In the genomic region with DNA sequence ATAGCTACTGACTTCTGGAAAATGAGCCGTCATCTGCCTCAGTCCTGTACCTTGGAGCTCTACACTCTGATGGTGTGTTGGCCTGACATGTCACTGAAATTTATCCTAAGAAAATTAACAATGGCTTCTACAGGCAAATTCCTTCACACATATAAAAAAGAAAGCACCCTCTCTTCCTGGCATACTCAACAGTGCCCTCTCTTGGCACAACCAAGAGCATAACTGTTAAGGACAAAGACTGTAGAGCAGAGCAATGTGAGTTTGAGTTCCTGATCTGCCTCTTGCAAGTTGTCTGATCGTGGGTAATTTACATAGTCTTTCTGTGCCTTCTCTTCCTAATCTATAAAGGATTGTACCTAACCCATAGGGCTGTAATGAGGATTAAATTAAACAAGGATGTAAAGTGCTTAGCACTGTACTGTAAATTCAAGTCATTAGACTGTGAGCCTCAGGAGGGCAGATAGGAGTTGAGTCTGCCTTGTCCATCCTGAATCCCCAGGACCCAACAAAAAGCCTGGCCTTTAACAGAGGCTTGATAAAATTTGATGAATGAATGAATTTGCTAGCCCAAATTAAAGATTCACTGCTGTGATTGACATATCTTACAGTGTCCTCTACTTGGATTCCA, we compare ENCODE assay signal across 9 cellular contexts.
DNase-seq lines count a peak whose midpoint lies in the region; ATAC-seq and TF ChIP-seq lines count a peak whose summit lies in the region.
"Had no signal": no experiment of that assay in that cellular context is flagged by ENCODE, and none has a peak within 500 bp of the region (broad histone marks: within the 10 kb centered on the region; RNA-seq: fewer than 3 reads in every experiment).

No MANE protein-coding gene starts in this region.

- no peak overlapping the region for H3K27ac ChIP-seq in CD4-positive, alpha-beta memory T cell (ENCODE audit: low read depth, low read length)
- H3K27ac ChIP-seq in HL-60 (replicated peaks) (0 out of 2 replicates have a peak overlapping the region, but pooled peaks have one; percentile 3), gastrocnemius medialis (no peak overlapping the region)

- H3K27ac Mint-ChIP-seq in CD4-positive, alpha-beta memory T cell: no peak overlapping the region
- H3K27ac Mint-ChIP-seq in activated CD4-positive, alpha-beta T cell treated with anti-CD3 and anti-CD28 coated beads, Interleukin-2, amount 10 ng/mL, durations not matched to agents 24 days and 14 days: no peak overlapping the region
- H3K27ac Mint-ChIP-seq: activated naive CD4-positive, alpha-beta T cell treated with anti-CD3 and anti-CD28 coated beads, Interleukin-2, amount 50 U/mL, for 24 hours had no signal

- H3K27me3 Mint-ChIP-seq in CD4-positive, alpha-beta memory T cell: peaks cover 23 to 32% of the 10 kb centered on the region in 2 donors
- peaks cover 44% of the 10 kb centered on the region for H3K27me3 Mint-ChIP-seq in activated CD4-positive, alpha-beta T cell treated with anti-CD3 and anti-CD28 coated beads, Interleukin-2, amount 10 ng/mL, durations not matched to agents 24 days and 14 days

- TF ChIP-seq POLR2A in gastrocnemius medialis (IDR thresholded peaks at IDR 0.05): no peak

- no peak overlapping the region for H3K4me3 ChIP-seq in CD4-positive, alpha-beta memory T cell (ENCODE audit: low read length in 2 of 2)
- H3K4me3 ChIP-seq in HL-60 (replicated peaks; ENCODE audit: insufficient read depth, low read length): no peak overlapping the region
- H3K4me3 ChIP-seq in gastrocnemius medialis: no peak overlapping the region

- CTCF ChIA-PET in CD4-positive, alpha-beta memory T cell (lab: Charles Lee; ENCODE audit: partially characterized antibody): interaction anchor here (1.0 to 2.9 kb wide), 5 partner anchors 10 to 460 kb away, joined by 3 to 11 read pairs (median 4); no protein-coding TSS in a partner anchor

- POLR2A ChIA-PET in CD4-positive, alpha-beta memory T cell (lab: Charles Lee; ENCODE audit: partially characterized antibody): no interaction called here

- peak; percentile 23 to 46 (median 33) for DNase-seq in CD4-positive, alpha-beta memory T cell
- DNase-seq in HL-60 (ENCODE audit: low read depth in 1 of 2, low spot score in 1 of 2): peak; percentile 38 to 78
- peak; percentile 83 for DNase-seq in activated CD4-positive, alpha-beta T cell treated with anti-CD3 and anti-CD28 coated beads, Interleukin-2, amount 10 ng/mL, durations not matched to agents 24 days and 14 days
- peak; percentile 9 for DNase-seq in iris pigment epithelial cell (ENCODE audit: low read depth)
- DNase-seq in T-helper 9 cell: no peak
- no peak for DNase-seq in gastrocnemius medialis
- no peak for DNase-seq in DMS153 (lab: John Stamatoyannopoulos, UW)

- H3K36me3 Mint-ChIP-seq in CD4-positive, alpha-beta memory T cell: no peaks in the 10 kb centered on the region
- H3K36me3 Mint-ChIP-seq in activated CD4-positive, alpha-beta T cell treated with anti-CD3 and anti-CD28 coated beads, Interleukin-2, amount 10 ng/mL, durations not matched to agents 24 days and 14 days (ENCODE audit: low read depth): no peaks in the 10 kb centered on the region

- H3K4me3 Mint-ChIP-seq in CD4-positive, alpha-beta memory T cell: no peak overlapping the region
- no peak overlapping the region for H3K4me3 Mint-ChIP-seq in activated CD4-positive, alpha-beta T cell treated with anti-CD3 and anti-CD28 coated beads, Interleukin-2, amount 10 ng/mL, durations not matched to agents 24 days and 14 days
- H3K4me3 Mint-ChIP-seq: activated naive CD4-positive, alpha-beta T cell treated with anti-CD3 and anti-CD28 coated beads, Interleukin-2, amount 50 U/mL, for 24 hours had no signal

- no peaks in the 10 kb centered on the region for H3K4me1 ChIP-seq in CD4-positive, alpha-beta memory T cell (ENCODE audit: insufficient read depth, low read length)
- H3K4me1 ChIP-seq in gastrocnemius medialis: no peaks in the 10 kb centered on the region

- intact Hi-C loops in CD4-positive, alpha-beta memory T cell (cut with micrococcal nuclease): loop anchor here (1.0 kb wide), 1 partner anchor 300 kb away; no protein-coding TSS in a partner anchor
- intact Hi-C loops in activated CD4-positive, alpha-beta T cell treated with anti-CD3 and anti-CD28 coated beads, Interleukin-2, amount 10 ng/mL, durations not matched to agents 24 days and 14 days (cut with micrococcal nuclease): loop anchor here (2.0 kb wide), 1 partner anchor 300 kb away; no protein-coding TSS in a partner anchor
- intact Hi-C loops in gastrocnemius medialis (cut with DNase I; ENCODE audit: low total_unique reads): no loop called here

- H3K4me1 Mint-ChIP-seq in CD4-positive, alpha-beta memory T cell: peaks cover 0 to 4% (median 1%) of the 10 kb centered on the region in 4 donors
- H3K4me1 Mint-ChIP-seq in activated CD4-positive, alpha-beta T cell treated with anti-CD3 and anti-CD28 coated beads, Interleukin-2, amount 10 ng/mL, durations not matched to agents 24 days and 14 days: peaks cover 2% of the 10 kb centered on the region

- no peak for ATAC-seq in HG03378 (IDR thresholded peaks at IDR 0.05; ENCODE audit: unreplicated experiment)
- ATAC-seq in gastrocnemius medialis: no peak

- H3K9me3 ChIP-seq in CD4-positive, alpha-beta memory T cell (ENCODE audit: control insufficient read depth in 1 of 2, low read length in 2 of 2): no peaks in the 10 kb centered on the region
- no peaks in the 10 kb centered on the region for H3K9me3 ChIP-seq in gastrocnemius medialis

- peaks cover 0 to 2% (median 0%) of the 10 kb centered on the region in 8 donors for H3K9me3 Mint-ChIP-seq in CD4-positive, alpha-beta memory T cell
- no peaks in the 10 kb centered on the region for H3K9me3 Mint-ChIP-seq in activated CD4-positive, alpha-beta T cell treated with anti-CD3 and anti-CD28 coated beads, Interleukin-2, amount 10 ng/mL, durations not matched to agents 24 days and 14 days
- H3K9me3 Mint-ChIP-seq: activated naive CD4-positive, alpha-beta T cell treated with anti-CD3 and anti-CD28 coated beads, Interleukin-2, amount 50 U/mL, for 24 hours had no signal

- no peaks in the 10 kb centered on the region for H3K36me3 ChIP-seq in CD4-positive, alpha-beta memory T cell (ENCODE audit: insufficient read depth, low read length)
- no peaks in the 10 kb centered on the region for H3K36me3 ChIP-seq in gastrocnemius medialis

- in situ Hi-C loops in gastrocnemius medialis (cut with MboI; ENCODE audit: low sequenced_read_pairs in 4 of 4): no loop called here

- TF ChIP-seq CTCF in HL-60 (IDR thresholded peaks at IDR 0.05; ENCODE audit: insufficient read depth, low read length) (peak; percentile 69), gastrocnemius medialis (IDR thresholded peaks at IDR 0.05 in 4 of 5, conservative IDR thresholded peaks at IDR 0.05 in 1 of 5) (no peak)

- H3K27me3 ChIP-seq in CD4-positive, alpha-beta memory T cell (ENCODE audit: insufficient read depth, low read length): peaks cover under 1% of the 10 kb centered on the region
- H3K27me3 ChIP-seq in HL-60 (ENCODE audit: insufficient read depth, poor library complexity, severe bottlenecking) (no peaks in the 10 kb centered on the region), gastrocnemius medialis (peaks cover 25 to 39% (median 32%) of the 10 kb centered on the region in 3 donors)

Comparison
In these comparisons a context has a peak if more than half of its experiments do, and no peak if none do; other contexts are left out.
1. DNase-seq: peak in CD4-positive, alpha-beta memory T cell (5 of 5), HL-60 (2 of 2), activated CD4-positive, alpha-beta T cell treated with anti-CD3 and anti-CD28 coated beads, Interleukin-2, amount 10 ng/mL, durations not matched to agents 24 days and 14 days (single experiment) and iris pigment epithelial cell (single experiment); none in T-helper 9 cell (single experiment), gastrocnemius medialis (0 of 2) and DMS153 (single experiment).